In the genomic region with DNA sequence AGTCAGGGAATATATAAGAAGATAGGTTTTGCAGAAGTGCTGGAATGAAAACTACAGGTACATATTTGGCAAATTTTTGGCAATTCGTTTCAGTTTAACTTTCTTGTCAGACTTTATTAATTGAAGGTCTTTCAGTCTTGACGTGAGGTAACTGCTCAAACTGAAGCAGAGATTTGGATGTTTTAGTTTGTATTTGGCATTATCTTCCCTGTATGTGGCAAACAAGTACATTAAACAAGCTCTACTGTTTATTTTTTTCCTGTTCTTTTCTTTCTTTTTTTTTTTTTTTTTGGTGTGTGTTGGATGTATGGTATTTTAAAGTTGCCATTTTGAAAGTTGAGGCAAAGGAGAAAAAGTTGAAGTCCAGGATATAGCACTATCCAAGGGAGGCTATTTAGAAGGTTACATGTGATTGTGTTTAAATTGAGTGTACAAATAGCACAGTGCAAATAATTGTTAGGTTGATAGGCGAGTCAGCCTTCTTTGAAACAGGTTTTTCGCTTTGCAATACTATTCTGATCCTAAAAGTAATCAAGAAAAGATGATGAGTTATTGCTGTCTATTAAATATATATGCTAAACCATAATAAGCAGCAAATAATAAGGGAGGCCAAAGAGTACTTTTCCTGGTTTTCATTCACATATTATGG, we compare ENCODE assay signal across 9 cellular contexts. TPM values are rescaled to one million over a fixed set of nuclear protein-coding genes. Genes with fewer than 3 reads are reported as not detected.
DNase-seq lines count a peak whose midpoint lies in the region; ATAC-seq and TF ChIP-seq lines count a peak whose summit lies in the region.
"Had no signal": no experiment of that assay in that cellular context is flagged by ENCODE, and none has a peak within 500 bp of the region (broad histone marks: within the 10 kb centered on the region; RNA-seq: fewer than 3 reads in every experiment).

No MANE protein-coding gene starts in this region.

- H3K27ac ChIP-seq in smooth muscle cell (ENCODE audit: low read depth) = no peak overlapping the region

- no peaks in the 10 kb centered on the region for H3K27me3 Mint-ChIP-seq in T-helper 17 cell

- peak overlapping the region; percentile 97 for H2AFZ ChIP-seq in smooth muscle cell (ENCODE audit: low read depth)

- peaks cover 24% of the 10 kb centered on the region for H4K20me1 ChIP-seq in smooth muscle cell (ENCODE audit: low read depth)

- WGBS in smooth muscle cell (ENCODE audit: low lambda C conversion rate) = 64% methylated on average over 4 of the region's 4 CpGs

- H3K4me3 ChIP-seq in foreskin fibroblast (ENCODE audit: low read depth in 1 of 2, low read length in 2 of 2) (peak overlapping the region; percentile 69 to 91), smooth muscle cell (peak overlapping the region; percentile 88)

- no peak for ATAC-seq in T-helper 17 cell
- ATAC-seq in HG02759 (IDR thresholded peaks at IDR 0.05; ENCODE audit: unreplicated experiment) = no peak

- H3K4me2 ChIP-seq in smooth muscle cell = peak overlapping the region; percentile 92

- H3K36me3 ChIP-seq in smooth muscle cell (ENCODE audit: low read depth) = no peaks in the 10 kb centered on the region

- H3K36me3 Mint-ChIP-seq in T-helper 17 cell (ENCODE audit: low read depth) = no peaks in the 10 kb centered on the region

- H3K9ac ChIP-seq in smooth muscle cell (ENCODE audit: low read depth) = no peak overlapping the region

- H3K4me3 Mint-ChIP-seq in T-helper 17 cell = peak overlapping the region; percentile 69

- TF ChIP-seq CTCF in foreskin fibroblast (IDR thresholded peaks at IDR 0.05; ENCODE audit: low read depth, low read length) (no peak), smooth muscle cell (IDR thresholded peaks at IDR 0.05; ENCODE audit: borderline replicate concordance, insufficient read depth, poor library complexity, severe bottlenecking) (no peak)

- H3K4me1 ChIP-seq in smooth muscle cell (ENCODE audit: low read depth) = peaks cover 56% of the 10 kb centered on the region

- no peak overlapping the region for H3K27ac Mint-ChIP-seq in T-helper 17 cell

- H3F3A ChIP-seq in smooth muscle cell (ENCODE audit: low read depth) = peaks cover 11% of the 10 kb centered on the region

- peaks cover 49% of the 10 kb centered on the region for H3K79me2 ChIP-seq in smooth muscle cell (ENCODE audit: low read depth)

- peak; percentile 24 for DNase-seq in NCI-H510A treated with DMSO at 0.1 percent for 48 hours (lab: John Stamatoyannopoulos, UW)
- no peak for DNase-seq in NCI-H510A (lab: John Stamatoyannopoulos, UW)
- DNase-seq in T-helper 17 cell = no peak
- DNase-seq in foreskin fibroblast = no peak
- DNase-seq in smooth muscle cell (lab: John Stamatoyannopoulos, UW; ENCODE audit: unreplicated experiment) = no peak
- DNase-seq in NCI-H2196 treated with DMSO at 0.1 percent for 48 hours (lab: John Stamatoyannopoulos, UW; ENCODE audit: unreplicated experiment) = no peak
- DNase-seq in NCI-H1105 (lab: John Stamatoyannopoulos, UW) = no peak
- DNase-seq: NCI-H526 had no signal

- H3K4me1 Mint-ChIP-seq in T-helper 17 cell = peaks cover 20% of the 10 kb centered on the region

- no peaks in the 10 kb centered on the region for H3K9me3 ChIP-seq in T-helper 17 cell (ENCODE audit: control insufficient read depth, low read length, poor library complexity, severe bottlenecking)
- H3K9me3 ChIP-seq in smooth muscle cell (replicated peaks; ENCODE audit: low read depth) = no peaks in the 10 kb centered on the region

- H3K27me3 ChIP-seq in smooth muscle cell (ENCODE audit: low read depth) = no peaks in the 10 kb centered on the region

RNA-seq across cellular contexts. Expression of gene PBX3, which starts 2.2 kb away (rescaled TPM):
- total RNA-seq in T-helper 17 cell (10 to 100 TPM; 15.5 to 18.6 TPM), smooth muscle cell (28.7 and 34.6 TPM in 2 replicates)
- polyA plus RNA-seq in smooth muscle cell = 15.3 and 16.4 TPM in 2 replicates

RNA-seq across cellular contexts. Expression of gene MAPKAP1, which starts 42.4 kb away (rescaled TPM):
- total RNA-seq in T-helper 17 cell (10 to 100 TPM; 46.6 to 52.9 TPM), smooth muscle cell (50.1 and 52.3 TPM in 2 replicates)
- 71.9 and 74.5 TPM in 2 replicates for polyA plus RNA-seq in smooth muscle cell
